ENCODE assay signal across 1 cellular context in the genomic region with DNA sequence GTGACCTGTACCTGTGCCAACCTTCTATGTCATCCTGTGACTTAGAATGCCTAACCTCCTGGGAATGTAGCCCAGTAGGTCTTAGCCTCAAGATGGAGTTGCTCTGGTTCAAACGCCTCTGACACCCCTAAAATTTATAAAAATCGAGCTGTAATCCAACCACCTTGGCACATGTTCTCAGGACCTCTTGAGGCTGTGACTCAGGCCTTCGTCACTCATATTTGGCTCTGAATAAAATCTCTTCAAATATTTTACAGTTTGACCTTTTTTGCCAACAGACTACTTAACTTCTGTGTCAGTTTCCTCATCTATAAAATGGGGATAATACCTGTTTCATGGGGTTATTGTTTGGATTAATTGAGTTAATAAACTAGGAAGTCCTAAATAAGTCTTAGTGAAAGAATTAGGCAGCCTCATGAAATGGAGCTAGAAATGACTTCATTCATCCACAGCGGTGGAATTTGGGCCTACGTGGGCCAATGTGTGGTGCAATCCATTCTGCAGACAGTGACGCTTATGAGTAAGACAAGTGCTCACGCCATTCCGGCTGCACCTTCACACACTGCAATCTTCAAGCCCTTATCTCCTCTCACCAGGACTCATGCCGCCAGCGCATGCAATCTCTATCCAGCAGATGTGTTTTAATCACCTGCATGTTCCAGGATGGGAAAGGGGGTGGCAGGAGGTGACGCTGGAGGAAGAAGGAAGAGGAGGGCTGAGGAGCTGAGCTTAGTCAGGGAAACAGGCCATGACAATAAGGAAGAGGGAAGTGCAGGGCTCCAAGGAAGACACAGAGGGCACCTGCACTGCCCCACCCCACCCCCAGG.
TF ChIP-seq lines count a peak whose summit lies in the region.

No MANE protein-coding gene starts in this region.

TF ChIP-seq in HepG2, 621 proteins besides CTCF, POLR2A, EP300 and RAD21:
- no peak for TF ChIP-seq YEATS2 (CRISPR knock-in tag; IDR thresholded peaks at IDR 0.05; ENCODE audit: borderline replicate concordance)
- no peak for TF ChIP-seq MAZ (IDR thresholded peaks at IDR 0.05; ENCODE audit: borderline replicate concordance, low read depth, low read length)
- no peak for TF ChIP-seq MAZ (CRISPR knock-in tag; IDR thresholded peaks at IDR 0.05; ENCODE audit: low read depth)
- TF ChIP-seq TBP (CRISPR knock-in tag; IDR thresholded peaks at IDR 0.05) = no peak
- no peak for TF ChIP-seq ZNF670 (CRISPR knock-in tag; IDR thresholded peaks at IDR 0.05; ENCODE audit: borderline replicate concordance)
- peak; percentile 50; the same call in 1 of the 2 replicates for TF ChIP-seq ZNF629 (CRISPR knock-in tag; conservative IDR thresholded peaks at IDR 0.05)
- TF ChIP-seq ELF4 (CRISPR knock-in tag; IDR thresholded peaks at IDR 0.05; ENCODE audit: borderline replicate concordance) = no peak
- TF ChIP-seq RARA (CRISPR knock-in tag; IDR thresholded peaks at IDR 0.05) = no peak
- no peak for TF ChIP-seq ZKSCAN1 (IDR thresholded peaks at IDR 0.05; ENCODE audit: low read length)
- peak; percentile 42; the same call in 1 of the 2 replicates for TF ChIP-seq CEBPB (IDR thresholded peaks at IDR 0.05; ENCODE audit: borderline replicate concordance, low read depth, low read length)
- TF ChIP-seq THYN1 (CRISPR knock-in tag; IDR thresholded peaks at IDR 0.05; ENCODE audit: borderline replicate concordance, low read depth) = no peak
